9 cellular contexts compared by ENCODE assay signal in genomic region chr9:126985870-126986498, GRCh38.
DNase-seq lines count a peak whose midpoint lies in the region; ATAC-seq and TF ChIP-seq lines count a peak whose summit lies in the region.
"Had no signal": no experiment of that assay in that cellular context is flagged by ENCODE, and none has a peak within 500 bp of the region (broad histone marks: within the 10 kb centered on the region; RNA-seq: fewer than 3 reads in every experiment).

No MANE protein-coding gene starts in this region.

- CTCF ChIA-PET in RWPE1 (lab: Yijun Ruan, JAX): interaction anchor here (0.6 to 1.5 kb wide), 3 partner anchors 21 to 374 kb away, joined by 3 read pairs; no protein-coding TSS in a partner anchor

- POLR2A ChIA-PET in RWPE1 (lab: Yijun Ruan, JAX; ENCODE audit: low non-redundant PET): no interaction called here

- no peak for TF ChIP-seq CTCF in RWPE1 (conservative IDR thresholded peaks at IDR 0.05; ENCODE audit: low read depth)

- H3K4me1 Mint-ChIP-seq in activated T-helper 17 cell treated with anti-CD3 and anti-CD28 coated beads, Interleukin-2, amount 50 U/mL, for 72 hours: peaks cover 47% of the 10 kb centered on the region

- H3K27ac ChIP-seq in RWPE1: peak overlapping the region; percentile 70
- H3K27ac ChIP-seq: dorsolateral prefrontal cortex had no signal

- peak; percentile 62 for ATAC-seq in GM18858 (IDR thresholded peaks at IDR 0.05; ENCODE audit: unreplicated experiment)
- peak; percentile 90 for ATAC-seq in activated T-helper 17 cell treated with anti-CD3 and anti-CD28 coated beads, Interleukin-2, amount 50 U/mL, for 72 hours (replicated peaks)
- ATAC-seq in GM19467 (IDR thresholded peaks at IDR 0.05; ENCODE audit: unreplicated experiment): no peak

- H3K4me3 Mint-ChIP-seq in activated T-helper 17 cell treated with anti-CD3 and anti-CD28 coated beads, Interleukin-2, amount 50 U/mL, for 72 hours: peak overlapping the region; percentile 56

- H3K36me3 Mint-ChIP-seq in activated T-helper 17 cell treated with anti-CD3 and anti-CD28 coated beads, Interleukin-2, amount 50 U/mL, for 72 hours (ENCODE audit: low read depth): no peaks in the 10 kb centered on the region

- H3K27ac Mint-ChIP-seq in activated T-helper 17 cell treated with anti-CD3 and anti-CD28 coated beads, Interleukin-2, amount 50 U/mL, for 72 hours: peak overlapping the region; percentile 76

- no peaks in the 10 kb centered on the region for H3K9me3 Mint-ChIP-seq in activated T-helper 17 cell treated with anti-CD3 and anti-CD28 coated beads, Interleukin-2, amount 50 U/mL, for 72 hours

- DNase-seq in HK-2 (ENCODE audit: unreplicated experiment) (peak; percentile 79), RWPE1 (ENCODE audit: low spot score) (peak; percentile 97), glomerular endothelial cell (ENCODE audit: extremely low read depth, low read depth, low spot score) (peak; percentile 14), iPS-NIHi7 (ENCODE audit: extremely low spot score) (no peak)
- DNase-seq in stimulated activated CD4-positive, alpha-beta T cell treated with anti-CD3 and anti-CD28 coated beads, Interleukin-2, amount 100 ng/mL, for 4 hours (ENCODE audit: low read depth): peak; percentile 71

- peaks cover 40% of the 10 kb centered on the region for H3K27me3 Mint-ChIP-seq in activated T-helper 17 cell treated with anti-CD3 and anti-CD28 coated beads, Interleukin-2, amount 50 U/mL, for 72 hours
